17 cellular contexts compared by ENCODE assay signal in the genomic region with DNA sequence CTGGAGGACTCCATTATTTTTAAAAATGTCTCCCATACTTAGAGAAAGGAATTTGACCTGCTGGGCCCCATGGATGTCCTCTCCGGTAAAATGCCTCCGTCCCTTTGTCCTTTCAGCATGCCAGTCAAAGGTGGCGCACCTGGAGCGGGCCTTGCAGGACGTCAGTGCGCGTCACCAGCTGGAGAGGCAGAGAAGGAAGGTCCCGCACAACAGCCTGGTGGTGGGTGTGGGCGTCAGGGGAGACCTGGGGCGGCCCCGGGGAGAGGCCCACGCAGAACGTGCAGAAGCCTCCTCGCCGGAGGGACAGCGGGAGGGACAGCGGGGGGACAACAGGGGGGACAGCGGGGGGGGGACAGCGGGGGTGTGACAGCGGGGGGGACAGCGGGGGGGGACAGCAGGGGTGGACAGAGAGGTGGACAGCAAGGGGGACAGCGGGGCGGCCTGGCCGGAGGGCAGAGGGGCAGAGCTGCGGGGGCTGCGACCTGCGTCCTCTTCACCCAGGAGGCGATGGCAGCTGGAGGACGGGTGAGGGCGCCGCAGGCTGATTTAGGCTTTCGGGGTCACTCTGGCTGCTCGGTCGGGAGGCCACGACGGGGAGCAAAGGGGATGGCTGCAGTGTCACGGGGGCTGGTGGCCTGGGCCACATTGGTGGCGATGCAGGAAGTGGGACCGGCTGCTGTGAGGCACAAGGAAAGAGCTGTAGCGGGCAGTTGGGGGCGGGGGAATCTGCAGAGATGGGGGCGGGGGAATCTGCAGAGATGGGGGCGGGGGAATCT. TPM values are rescaled to one million over a fixed set of nuclear protein-coding genes. Genes with fewer than 3 reads are reported as not detected.
DNase-seq lines count a peak whose midpoint lies in the region; ATAC-seq and TF ChIP-seq lines count a peak whose summit lies in the region.
"Had no signal": no experiment of that assay in that cellular context is flagged by ENCODE, and none has a peak within 500 bp of the region (broad histone marks: within the 10 kb centered on the region; RNA-seq: fewer than 3 reads in every experiment).

No MANE protein-coding gene starts in this region.

- no peak overlapping the region for H3K4me3 Mint-ChIP-seq in CD14-positive monocyte
- H3K4me3 Mint-ChIP-seq in activated naive CD4-positive, alpha-beta T cell treated with anti-CD3 and anti-CD28 coated beads for 36 hours = no peak overlapping the region
- H3K4me3 Mint-ChIP-seq: activated CD4-positive, alpha-beta memory T cell treated with anti-CD3 and anti-CD28 coated beads, Interleukin-2, amount 10 ng/mL, durations not matched to agents 7 days and 5 days had no signal

- H3K36me3 Mint-ChIP-seq in CD14-positive monocyte = no peaks in the 10 kb centered on the region
- no peaks in the 10 kb centered on the region for H3K36me3 Mint-ChIP-seq in activated naive CD4-positive, alpha-beta T cell treated with anti-CD3 and anti-CD28 coated beads for 36 hours (ENCODE audit: low read depth)

- H3K27me3 ChIP-seq in OCI-LY3 (ENCODE audit: low read depth, low read length) = no peaks in the 10 kb centered on the region

- peaks cover 19% of the 10 kb centered on the region for H3K4me1 ChIP-seq in OCI-LY3 (ENCODE audit: low read length)
- H3K4me1 ChIP-seq: foreskin keratinocyte had no signal

- CTCF ChIA-PET in activated naive CD4-positive, alpha-beta T cell treated with anti-CD3 and anti-CD28 coated beads for 36 hours (lab: Charles Lee) = no interaction called here

- no peak overlapping the region for H2AFZ ChIP-seq in OCI-LY3 (ENCODE audit: low read depth, low read length)

- H3K79me2 ChIP-seq in OCI-LY3 (ENCODE audit: low read length) = no peaks in the 10 kb centered on the region

- no peak overlapping the region for H3K27ac Mint-ChIP-seq in CD14-positive monocyte
- H3K27ac Mint-ChIP-seq in activated naive CD4-positive, alpha-beta T cell treated with anti-CD3 and anti-CD28 coated beads for 36 hours = no peak overlapping the region
- H3K27ac Mint-ChIP-seq: activated CD4-positive, alpha-beta memory T cell treated with anti-CD3 and anti-CD28 coated beads, Interleukin-2, amount 10 ng/mL, durations not matched to agents 7 days and 5 days had no signal

- no peaks in the 10 kb centered on the region for H3K9me3 ChIP-seq in OCI-LY3 (ENCODE audit: insufficient read depth, low read length)

- no peak for ATAC-seq in GM21528 (IDR thresholded peaks at IDR 0.05; ENCODE audit: low FRiP score, unreplicated experiment)
- ATAC-seq: effector memory CD8-positive, alpha-beta T cell; foreskin keratinocyte; sciatic nerve had no signal

- H3K4me2 ChIP-seq in OCI-LY3 (ENCODE audit: low read length) = peak overlapping the region; percentile 70

- peaks cover 0 to 8% (median under 1%) of the 10 kb centered on the region in 7 donors for H3K9me3 Mint-ChIP-seq in CD14-positive monocyte
- H3K9me3 Mint-ChIP-seq in activated naive CD4-positive, alpha-beta T cell treated with anti-CD3 and anti-CD28 coated beads for 36 hours = no peaks in the 10 kb centered on the region
- H3K9me3 Mint-ChIP-seq: effector memory CD8-positive, alpha-beta T cell had no signal

- peak; percentile 69 for DNase-seq in GDM1 (lab: John Stamatoyannopoulos, UW)
- peak; percentile 28 for DNase-seq in iPS DF 19.7 (ENCODE audit: low read depth, low spot score)
- DNase-seq in retinal pigment epithelial cell (ENCODE audit: low read depth) = no peak
- DNase-seq in CD14-positive monocyte (ENCODE audit: low spot score) = no peak
- DNase-seq in activated naive CD4-positive, alpha-beta T cell treated with anti-CD3 and anti-CD28 coated beads for 36 hours = no peak
- DNase-seq: activated CD4-positive, alpha-beta memory T cell treated with anti-CD3 and anti-CD28 coated beads, Interleukin-2, amount 10 ng/mL, durations not matched to agents 7 days and 5 days; activated naive CD4-positive, alpha-beta T cell; effector memory CD8-positive, alpha-beta T cell; foreskin keratinocyte; NCI-H446 treated with DMSO at 0.1 percent for 48 hours; Right ventricle myocardium superior; stimulated activated CD4-positive, alpha-beta T cell treated with anti-CD3 and anti-CD28 coated beads, Interleukin-4, amount 100 ng/mL, for 4 hours; stimulated activated naive CD4-positive, alpha-beta T cell treated with Interleukin-2 at 50 U/mL for 16 hours; T1000 had no signal

- no peak overlapping the region for H3K27ac ChIP-seq in OCI-LY3 (ENCODE audit: low read length)
- H3K27ac ChIP-seq: foreskin keratinocyte had no signal

- peaks cover 0 to 6% (median 2%) of the 10 kb centered on the region in 3 donors for H3K27me3 Mint-ChIP-seq in CD14-positive monocyte (ENCODE audit: low read depth in 3 of 3)
- H3K27me3 Mint-ChIP-seq in activated naive CD4-positive, alpha-beta T cell treated with anti-CD3 and anti-CD28 coated beads for 36 hours (ENCODE audit: low read depth) = peaks cover 16% of the 10 kb centered on the region
- H3K27me3 Mint-ChIP-seq: activated CD4-positive, alpha-beta memory T cell treated with anti-CD3 and anti-CD28 coated beads, Interleukin-2, amount 10 ng/mL, durations not matched to agents 7 days and 5 days had no signal

- TF ChIP-seq CTCF in OCI-LY3 (IDR thresholded peaks at IDR 0.05; ENCODE audit: low read depth, low read length) = peak; percentile 36
- peak; percentile 6 for TF ChIP-seq CTCF in retinal pigment epithelial cell (conservative IDR thresholded peaks at IDR 0.05; ENCODE audit: low read depth, low read length)
- no peak for TF ChIP-seq CTCF in CD14-positive monocyte (IDR thresholded peaks at IDR 0.05)

- H3K4me3 ChIP-seq in OCI-LY3 (ENCODE audit: low read length) (peak overlapping the region; percentile 77), retinal pigment epithelial cell (ENCODE audit: low read length) (no peak overlapping the region)

- no peak overlapping the region for H3K9ac ChIP-seq in OCI-LY3 (ENCODE audit: low read length)

- H3K36me3 ChIP-seq in OCI-LY3 (replicated peaks; ENCODE audit: low read depth, low read length) = no peaks in the 10 kb centered on the region

- no peaks in the 10 kb centered on the region for H3K4me1 Mint-ChIP-seq in CD14-positive monocyte
- peaks cover 2% of the 10 kb centered on the region for H3K4me1 Mint-ChIP-seq in activated naive CD4-positive, alpha-beta T cell treated with anti-CD3 and anti-CD28 coated beads for 36 hours (ENCODE audit: low read depth)

- H4K20me1 ChIP-seq in OCI-LY3 (ENCODE audit: insufficient read depth, low read length) = no peaks in the 10 kb centered on the region

- intact Hi-C loops in CD14-positive monocyte (cut with micrococcal nuclease) = no loop called here
- intact Hi-C loops in activated naive CD4-positive, alpha-beta T cell treated with anti-CD3 and anti-CD28 coated beads for 36 hours (cut with micrococcal nuclease) = no loop called here

RNA-seq across cellular contexts. Expression of gene KIF25, which starts 0.9 kb away (rescaled TPM):
- polyA plus RNA-seq in CD14-positive monocyte = not detected
- total RNA-seq in activated naive CD4-positive, alpha-beta T cell treated with anti-CD3 and anti-CD28 coated beads for 36 hours = not detected
- total RNA-seq: activated CD4-positive, alpha-beta memory T cell treated with anti-CD3 and anti-CD28 coated beads, Interleukin-2, amount 10 ng/mL, durations not matched to agents 7 days and 5 days; foreskin keratinocyte had no signal
- polyA plus RNA-seq: foreskin keratinocyte had no signal

Comparison
In these comparisons a context has a peak if more than half of its experiments do, and no peak if none do; other contexts are left out.
1. DNase-seq: peak in GDM1 (single experiment) and iPS DF 19.7 (single experiment); none in retinal pigment epithelial cell (single experiment), CD14-positive monocyte (single experiment) and activated naive CD4-positive, alpha-beta T cell treated with anti-CD3 and anti-CD28 coated beads for 36 hours (single experiment).